ENCODE assay signal across 18 cellular contexts in genomic region chr5:172666251-172666650, GRCh38. TPM values are rescaled to one million over a fixed set of nuclear protein-coding genes. Genes with fewer than 3 reads are reported as not detected.
A peak's percentile ranks its signal among the peaks of the same experiment; 100 is the strongest.
DNase-seq lines count a peak whose midpoint lies in the region; ATAC-seq, FAIRE-seq and TF ChIP-seq lines count a peak whose summit lies in the region.
"Had no signal": no experiment of that assay in that cellular context is flagged by ENCODE, and none has a peak within 500 bp of the region (broad histone marks: within the 10 kb centered on the region; RNA-seq: fewer than 3 reads in every experiment).

No MANE protein-coding gene starts in this region.

- peak; percentile 62 for ATAC-seq in left lobe of liver
- no peak for ATAC-seq in CD4-positive, alpha-beta T cell (ENCODE audit: poor library complexity)
- ATAC-seq in GM19452 (IDR thresholded peaks at IDR 0.05; ENCODE audit: unreplicated experiment) = no peak
- ATAC-seq: activated CD4-positive, CD25-positive, alpha-beta regulatory T cell treated with anti-CD3 and anti-CD28 coated beads, Interleukin-2, amount 50 U/mL, for 24 hours; activated T-cell treated with anti-CD3 and anti-CD28 coated beads, Interleukin-2, amount 50 U/mL, for 72 hours had no signal

- POLR2A ChIA-PET in CD4-positive, alpha-beta T cell (lab: Charles Lee) = no interaction called here

- no peak overlapping the region for H3K4me3 ChIP-seq in cardiac fibroblast (replicated peaks in 1 of 2; ENCODE audit: low read depth in 2 of 2, low read length in 2 of 2)
- H3K4me3 ChIP-seq: breast epithelium, HAP-1, skin epidermis had no signal

- no peaks in the 10 kb centered on the region for H3K27me3 ChIP-seq in CD4-positive, alpha-beta T cell (ENCODE audit: control insufficient read depth, insufficient read depth, low read length)
- H3K27me3 ChIP-seq: breast epithelium had no signal

- no peaks in the 10 kb centered on the region for H3K36me3 Mint-ChIP-seq in CD4-positive, alpha-beta T cell (ENCODE audit: low read depth)

- in situ Hi-C loops in KBM-7 (cut with MboI; ENCODE audit: low pct_unique_long_range_greater_than_20kb, low sequenced_read_pairs) = no loop called here

- no peak overlapping the region for H3K27ac Mint-ChIP-seq in CD4-positive, alpha-beta T cell
- H3K27ac Mint-ChIP-seq: activated T-cell treated with anti-CD3 and anti-CD28 coated beads, Interleukin-2, amount 50 U/mL, for 72 hours had no signal

- no peak overlapping the region for H3K27ac ChIP-seq in CD4-positive, alpha-beta T cell (ENCODE audit: low read depth, low read length)
- H3K27ac ChIP-seq: skin epidermis had no signal

- CTCF ChIA-PET in CD4-positive, alpha-beta T cell (lab: Charles Lee) = no interaction called here

- no peaks in the 10 kb centered on the region for H3K9me3 Mint-ChIP-seq in CD4-positive, alpha-beta T cell
- H3K9me3 Mint-ChIP-seq: activated T-cell treated with anti-CD3 and anti-CD28 coated beads, Interleukin-2, amount 50 U/mL, for 72 hours had no signal

- no peak overlapping the region for H3K4me3 Mint-ChIP-seq in CD4-positive, alpha-beta T cell
- H3K4me3 Mint-ChIP-seq: activated T-cell treated with anti-CD3 and anti-CD28 coated beads, Interleukin-2, amount 50 U/mL, for 72 hours had no signal

- no peaks in the 10 kb centered on the region for H3K27me3 Mint-ChIP-seq in CD4-positive, alpha-beta T cell

- no peaks in the 10 kb centered on the region for H3K4me1 Mint-ChIP-seq in CD4-positive, alpha-beta T cell (ENCODE audit: low read depth)

- TF ChIP-seq CTCF in D721Med (IDR thresholded peaks at IDR 0.05; ENCODE audit: insufficient read depth, missing control alignments) (peak; percentile 8), cardiac fibroblast (IDR thresholded peaks at IDR 0.05; ENCODE audit: low read depth, low read length) (no peak)
- no peak for TF ChIP-seq CTCF in CD4-positive, alpha-beta T cell (IDR thresholded peaks at IDR 0.05)

- no peaks in the 10 kb centered on the region for H3K9me3 ChIP-seq in CD4-positive, alpha-beta T cell (ENCODE audit: control insufficient read depth, low read length)
- H3K9me3 ChIP-seq: breast epithelium, HAP-1 had no signal

- intact Hi-C loops in CD4-positive, alpha-beta T cell (cut with DNase I, micrococcal nuclease) = no loop called here

- no peak for FAIRE-seq in D721Med (lab: Jason Lieb, UNC)
- FAIRE-seq: GM19239, islet of Langerhans had no signal

- DNase-seq in D721Med (ENCODE audit: insufficient read length, low spot score) (no peak), KBM-7 (peak; percentile 70), cardiac fibroblast (ENCODE audit: low read depth in 2 of 2) (peak; percentile 46 to 47), left lobe of liver (ENCODE audit: low spot score) (no peak), retina (no peak), NCI-H446 (lab: John Stamatoyannopoulos, UW) (no peak)
- DNase-seq in CD4-positive, alpha-beta T cell = no peak
- DNase-seq: activated T-cell treated with anti-CD3 and anti-CD28 coated beads, Interleukin-2, amount 50 U/mL, for 72 hours; AML-193; GF-D8; SHP77 had no signal

RNA-seq across cellular contexts. Expression of gene NEURL1B, which starts 25.2 kb away (rescaled TPM):
- total RNA-seq in left lobe of liver = 9.5 TPM
- under 1 TPM; 0.08 to 0.16 TPM for total RNA-seq in CD4-positive, alpha-beta T cell

Comparison
In these comparisons a context has a peak if more than half of its experiments do, and no peak if none do; other contexts are left out.
1. DNase-seq: peak in KBM-7 (single experiment) and cardiac fibroblast (2 of 2); none in D721Med (single experiment), left lobe of liver (single experiment), retina (single experiment), CD4-positive, alpha-beta T cell (0 of 10) and NCI-H446 (0 of 2).